21 cellular contexts compared by ENCODE assay signal in genomic region chr13:113628291-113629270, GRCh38. TPM values are rescaled to one million over a fixed set of nuclear protein-coding genes. Genes with fewer than 3 reads are reported as not detected.
DNase-seq lines count a peak whose midpoint lies in the region; ATAC-seq and TF ChIP-seq lines count a peak whose summit lies in the region.
"Had no signal": no experiment of that assay in that cellular context is flagged by ENCODE, and none has a peak within 500 bp of the region (broad histone marks: within the 10 kb centered on the region; RNA-seq: fewer than 3 reads in every experiment).

No MANE protein-coding gene starts in this region.

- H3K4me3 ChIP-seq in epithelial cell of esophagus (ENCODE audit: low read length), result no peak overlapping the region
- H3K4me3 ChIP-seq: thyroid gland had no signal

- no peaks in the 10 kb centered on the region for H3K9me3 Mint-ChIP-seq in CD4-positive, alpha-beta T cell
- no peaks in the 10 kb centered on the region for H3K9me3 Mint-ChIP-seq in osteocyte (ENCODE audit: unreplicated experiment)
- H3K9me3 Mint-ChIP-seq: activated CD4-positive, alpha-beta memory T cell treated with anti-CD3 and anti-CD28 coated beads, Interleukin-2, amount 10 ng/mL, durations not matched to agents 7 days and 5 days; activated naive CD4-positive, alpha-beta T cell treated with anti-CD3 and anti-CD28 coated beads, Interleukin-2, amount 50 U/mL, for 72 hours; natural killer cell; T-cell had no signal

- no peaks in the 10 kb centered on the region for H3K27me3 ChIP-seq in CD4-positive, alpha-beta T cell (ENCODE audit: control insufficient read depth, insufficient read depth, low read length)
- H3K27me3 ChIP-seq: thyroid gland had no signal

- intact Hi-C loops in CD4-positive, alpha-beta T cell (cut with DNase I, micrococcal nuclease), result no loop called here

- ATAC-seq in CD4-positive, alpha-beta T cell (ENCODE audit: poor library complexity), result no peak
- ATAC-seq in T-helper 17 cell (no peak), GM21360 (IDR thresholded peaks at IDR 0.05; ENCODE audit: unreplicated experiment) (no peak)
- ATAC-seq: activated naive CD4-positive, alpha-beta T cell treated with anti-CD3 and anti-CD28 coated beads, Interleukin-2, amount 50 U/mL, for 72 hours; natural killer cell; T-cell had no signal

- peaks cover 44% of the 10 kb centered on the region for H3K36me3 Mint-ChIP-seq in CD4-positive, alpha-beta T cell (ENCODE audit: low read depth)
- H3K36me3 Mint-ChIP-seq in T-helper 17 cell (ENCODE audit: low read depth), result peaks cover 7% of the 10 kb centered on the region
- peaks cover 36% of the 10 kb centered on the region for H3K36me3 Mint-ChIP-seq in osteocyte (ENCODE audit: unreplicated experiment)
- H3K36me3 Mint-ChIP-seq: natural killer cell had no signal

- no peaks in the 10 kb centered on the region for H3K9me3 ChIP-seq in CD4-positive, alpha-beta T cell (ENCODE audit: control insufficient read depth, low read length)
- H3K9me3 ChIP-seq in T-helper 17 cell (ENCODE audit: control insufficient read depth, low read length, poor library complexity, severe bottlenecking), result no peaks in the 10 kb centered on the region
- H3K9me3 ChIP-seq: thyroid gland had no signal

- POLR2A ChIA-PET in CD4-positive, alpha-beta T cell (lab: Charles Lee), result no interaction called here

- peak overlapping the region; percentile 56 for H3K27ac Mint-ChIP-seq in CD4-positive, alpha-beta T cell
- H3K27ac Mint-ChIP-seq in T-helper 17 cell (peak overlapping the region; percentile 27), osteocyte (ENCODE audit: unreplicated experiment) (peak overlapping the region; percentile 27)
- H3K27ac Mint-ChIP-seq: activated CD4-positive, alpha-beta memory T cell treated with anti-CD3 and anti-CD28 coated beads, Interleukin-2, amount 10 ng/mL, durations not matched to agents 7 days and 5 days; natural killer cell; T-cell had no signal

- no peak overlapping the region for H3K27ac ChIP-seq in CD4-positive, alpha-beta T cell (ENCODE audit: low read depth, low read length)
- H3K27ac ChIP-seq: thyroid gland had no signal

- H3K27me3 Mint-ChIP-seq in CD4-positive, alpha-beta T cell, result no peaks in the 10 kb centered on the region
- H3K27me3 Mint-ChIP-seq in T-helper 17 cell (no peaks in the 10 kb centered on the region), osteocyte (ENCODE audit: unreplicated experiment) (no peaks in the 10 kb centered on the region)
- H3K27me3 Mint-ChIP-seq: activated CD4-positive, alpha-beta memory T cell treated with anti-CD3 and anti-CD28 coated beads, Interleukin-2, amount 10 ng/mL, durations not matched to agents 7 days and 5 days; T-cell had no signal

- no peak overlapping the region for H3K4me3 Mint-ChIP-seq in CD4-positive, alpha-beta T cell
- H3K4me3 Mint-ChIP-seq in T-helper 17 cell (no peak overlapping the region), osteocyte (ENCODE audit: unreplicated experiment) (no peak overlapping the region)
- H3K4me3 Mint-ChIP-seq: activated CD4-positive, alpha-beta memory T cell treated with anti-CD3 and anti-CD28 coated beads, Interleukin-2, amount 10 ng/mL, durations not matched to agents 7 days and 5 days; natural killer cell; T-cell had no signal

- no peak for TF ChIP-seq CTCF in CD4-positive, alpha-beta T cell (IDR thresholded peaks at IDR 0.05)
- TF ChIP-seq CTCF in epithelial cell of esophagus (IDR thresholded peaks at IDR 0.05; ENCODE audit: insufficient read depth, low read depth, low read length, missing control alignments) (no peak), osteocyte (IDR thresholded peaks at IDR 0.05) (no peak)

- DNase-seq in CD4-positive, alpha-beta T cell, result peak in 1 of 10 experiments; percentile 21
- DNase-seq in T-helper 17 cell (no peak), epithelial cell of esophagus (ENCODE audit: low read depth) (peak; percentile 42), osteocyte (ENCODE audit: extremely low spot score, unreplicated experiment) (no peak), germinal center (ENCODE audit: low spot score) (no peak), superior temporal gyrus (ENCODE audit: extremely low spot score) (no peak), HUDEP-2 (lab: John Stamatoyannopoulos, UW; ENCODE audit: unreplicated experiment in 76 of 76) (no peak)
- DNase-seq: activated CD4-positive, alpha-beta memory T cell treated with anti-CD3 and anti-CD28 coated beads, Interleukin-2, amount 10 ng/mL, durations not matched to agents 7 days and 5 days; activated T-cell treated with anti-CD3 and anti-CD28 coated beads, Interleukin-2, amount 50 U/mL, for 1 hour; COR-L47; mesendoderm; natural killer cell; NCI-H2081; NCI-H510A treated with DMSO at 0.1 percent for 48 hours; SHP77; stimulated activated CD4-positive, alpha-beta T cell treated with anti-CD3 and anti-CD28 coated beads, Interleukin-15, amount 100 ng/mL, for 24 hours; T-cell; thyroid gland had no signal

- H3K4me1 Mint-ChIP-seq in CD4-positive, alpha-beta T cell (ENCODE audit: low read depth), result peaks cover 16% of the 10 kb centered on the region
- peaks cover 7% of the 10 kb centered on the region for H3K4me1 Mint-ChIP-seq in T-helper 17 cell
- H3K4me1 Mint-ChIP-seq in osteocyte (ENCODE audit: unreplicated experiment), result peaks cover 19% of the 10 kb centered on the region
- H3K4me1 Mint-ChIP-seq: activated CD4-positive, alpha-beta memory T cell treated with anti-CD3 and anti-CD28 coated beads, Interleukin-2, amount 10 ng/mL, durations not matched to agents 7 days and 5 days had no signal

- CTCF ChIA-PET in CD4-positive, alpha-beta T cell (lab: Charles Lee), result no interaction called here

RNA-seq across cellular contexts. Expression of gene ATP4B, which starts 29.4 kb away (rescaled TPM):
- not detected for total RNA-seq in CD4-positive, alpha-beta T cell
- total RNA-seq in T-helper 17 cell (not detected), osteocyte (not detected in 2 replicates)
- total RNA-seq: activated CD4-positive, alpha-beta memory T cell treated with anti-CD3 and anti-CD28 coated beads, Interleukin-2, amount 10 ng/mL, durations not matched to agents 7 days and 5 days; activated naive CD4-positive, alpha-beta T cell treated with anti-CD3 and anti-CD28 coated beads, Interleukin-2, amount 50 U/mL, for 72 hours; fibroblast of villous mesenchyme; natural killer cell; T-cell; thyroid gland had no signal

RNA-seq across cellular contexts. Expression of gene GRK1, which starts 38.4 kb away (rescaled TPM):
- not detected for total RNA-seq in CD4-positive, alpha-beta T cell
- under 1 TPM in 1 of 2 donors, not detected in 1; 0.07 TPM for total RNA-seq in T-helper 17 cell
- total RNA-seq in osteocyte, result 0.24 TPM in 1 of 2 replicates, not detected in the other
- total RNA-seq: activated CD4-positive, alpha-beta memory T cell treated with anti-CD3 and anti-CD28 coated beads, Interleukin-2, amount 10 ng/mL, durations not matched to agents 7 days and 5 days; fibroblast of villous mesenchyme; natural killer cell; T-cell had no signal

RNA-seq across cellular contexts. Expression of gene TFDP1, which starts 44.0 kb away (rescaled TPM):
- 10 to 100 TPM; 17.6 to 20.0 TPM for total RNA-seq in CD4-positive, alpha-beta T cell
- total RNA-seq in T-helper 17 cell (10 to 100 TPM; 31.1 to 33.6 TPM), osteocyte (66.9 and 72.1 TPM in 2 replicates)
